In the genomic region with DNA sequence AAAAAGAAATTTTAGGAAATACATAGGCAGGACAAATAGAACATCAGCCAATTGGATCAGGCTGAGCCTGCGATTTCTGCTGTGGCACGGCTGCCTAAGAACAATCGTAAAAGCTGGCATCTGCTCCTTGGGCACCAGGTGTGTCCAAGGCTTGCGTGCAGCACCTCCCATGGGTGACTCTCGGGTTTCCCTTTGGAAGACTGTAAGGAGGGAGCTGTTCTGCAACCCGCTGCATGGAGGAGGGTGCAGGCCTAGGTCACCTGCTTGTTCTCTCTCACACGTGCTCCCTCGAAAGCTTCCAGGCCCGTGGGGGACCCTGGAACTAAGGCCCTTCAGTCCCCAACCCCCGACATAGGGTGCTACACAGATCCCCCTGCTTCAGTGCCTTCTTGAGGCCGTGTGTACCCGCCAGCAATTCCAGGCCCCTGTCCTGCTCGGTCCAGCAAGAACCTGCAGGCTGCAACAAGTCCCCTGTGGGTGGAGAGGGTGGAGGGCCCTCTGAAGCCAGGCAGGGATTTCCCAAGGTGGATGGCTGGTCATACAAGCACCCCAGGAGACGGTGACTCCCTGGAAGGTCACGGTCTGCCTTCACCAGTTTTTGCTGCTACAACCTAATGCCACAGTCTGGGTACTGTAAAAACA, we compare ENCODE assay signal across 30 cellular contexts. TPM values are rescaled to one million over a fixed set of nuclear protein-coding genes. Genes with fewer than 3 reads are reported as not detected.
DNase-seq lines count a peak whose midpoint lies in the region; ATAC-seq and TF ChIP-seq lines count a peak whose summit lies in the region.
"Had no signal": no experiment of that assay in that cellular context is flagged by ENCODE, and none has a peak within 500 bp of the region (broad histone marks: within the 10 kb centered on the region; RNA-seq: fewer than 3 reads in every experiment).

No MANE protein-coding gene starts in this region.

- H3K4me1 ChIP-seq in RWPE2 (ENCODE audit: insufficient read depth, poor library complexity, severe bottlenecking): no peaks in the 10 kb centered on the region
- no peaks in the 10 kb centered on the region for H3K4me1 ChIP-seq in osteoblast (ENCODE audit: insufficient read depth, low read length)
- H3K4me1 ChIP-seq in Karpas-422 (ENCODE audit: low read length): no peaks in the 10 kb centered on the region

- H2AFZ ChIP-seq in osteoblast (ENCODE audit: low read length) (no peak overlapping the region), Karpas-422 (ENCODE audit: low read length) (no peak overlapping the region)

- no peak for TF ChIP-seq CTCF in RWPE2 (IDR thresholded peaks at IDR 0.05; ENCODE audit: poor library complexity, severe bottlenecking)
- TF ChIP-seq CTCF in osteoblast (IDR thresholded peaks at IDR 0.05; ENCODE audit: extremely low read depth, low read depth, low read length): no peak

- H3K9ac ChIP-seq in Karpas-422 (ENCODE audit: low read length): no peak overlapping the region

- H3K4me2 ChIP-seq in osteoblast (ENCODE audit: insufficient read depth, low read length) (no peak overlapping the region), Karpas-422 (ENCODE audit: low read depth, low read length, poor library complexity, severe bottlenecking) (no peak overlapping the region)

- H3K27me3 ChIP-seq in RWPE2 (ENCODE audit: insufficient read depth, poor library complexity, severe bottlenecking): no peaks in the 10 kb centered on the region
- H3K27me3 ChIP-seq in osteoblast (ENCODE audit: insufficient read depth, low read length): peaks cover 3% of the 10 kb centered on the region
- no peaks in the 10 kb centered on the region for H3K27me3 ChIP-seq in Karpas-422 (ENCODE audit: low read length)
- H3K27me3 ChIP-seq: pancreas, upper lobe of right lung had no signal

- no peaks in the 10 kb centered on the region for H4K20me1 ChIP-seq in osteoblast (ENCODE audit: insufficient read depth, low read length)
- H4K20me1 ChIP-seq in Karpas-422 (ENCODE audit: insufficient read depth, low read depth, low read length): no peaks in the 10 kb centered on the region

- peak; percentile 48 for DNase-seq in DMS 273 (lab: John Stamatoyannopoulos, UW; ENCODE audit: unreplicated experiment)
- DNase-seq in DMS 273 treated with DMSO at 0.1 percent for 48 hours (lab: John Stamatoyannopoulos, UW): no peak
- DNase-seq in NCI-H2029 treated with DMSO at 0.1 percent for 48 hours (lab: John Stamatoyannopoulos, UW): peak; percentile 34
- DNase-seq in RWPE2 (ENCODE audit: low spot score): no peak
- DNase-seq in osteoblast (ENCODE audit: insufficient read length, low spot score, missing footprints): peak; percentile 77
- no peak for DNase-seq in effector CD4-positive, alpha-beta T cell
- DNase-seq in activated CD4-positive, alpha-beta T cell treated with anti-CD3 and anti-CD28 coated beads, Interleukin-2, amount 50 U/mL, for 48 hours: no peak
- DNase-seq in Karpas-422: no peak
- DNase-seq: activated CD4-positive, alpha-beta memory T cell treated with anti-CD3 and anti-CD28 coated beads for 36 hours; activated CD8-positive, alpha-beta memory T cell treated with anti-CD3 and anti-CD28 coated beads, Interleukin-2, amount 50 U/mL, for 4 hours; activated naive CD4-positive, alpha-beta T cell treated with anti-CD3 and anti-CD28 coated beads, Interleukin-2, amount 10 ng/mL, durations not matched to agents 7 days and 5 days; CD4-positive, CD25-positive, alpha-beta regulatory T cell; islet precursor cell; left ventricle myocardium superior; NCI-H2227 treated with DMSO at 0.1 percent for 48 hours; NCI-H748 treated with DMSO at 0.1 percent for 48 hours; nephron progenitor cell; stimulated activated CD4-positive, alpha-beta T cell treated with anti-CD3 and anti-CD28 coated beads, Interleukin-4, amount 100 ng/mL, for 1 hour; upper lobe of right lung had no signal

- ATAC-seq in RWPE2 (ENCODE audit: low read depth): 0 out of 3 replicates have a peak, but pooled peaks have one; percentile 35
- ATAC-seq: activated CD4-positive, CD25-positive, alpha-beta regulatory T cell treated with anti-CD3 and anti-CD28 coated beads, Interleukin-2, amount 50 U/mL, for 24 hours; left ventricle myocardium superior; stimulated activated effector memory CD8-positive, alpha-beta T cell treated with anti-CD3 and anti-CD28 coated beads, Interleukin-12 subunit alpha, Interleukin-12 subunit beta, amount 100 ng/mL, for 72 hours; upper lobe of right lung had no signal

- H3K79me2 ChIP-seq in osteoblast (ENCODE audit: insufficient read depth, low read length) (no peaks in the 10 kb centered on the region), Karpas-422 (ENCODE audit: low read length) (no peaks in the 10 kb centered on the region)

- H3K36me3 ChIP-seq in RWPE2 (ENCODE audit: low read depth): no peaks in the 10 kb centered on the region
- H3K36me3 ChIP-seq in osteoblast (ENCODE audit: insufficient read depth, low read length): no peaks in the 10 kb centered on the region
- no peaks in the 10 kb centered on the region for H3K36me3 ChIP-seq in Karpas-422 (ENCODE audit: insufficient read depth, low read length)
- H3K36me3 ChIP-seq: pancreas, upper lobe of right lung had no signal

- H3K27ac ChIP-seq in RWPE2 (ENCODE audit: poor library complexity, severe bottlenecking) (no peak overlapping the region), osteoblast (ENCODE audit: low read depth, low read length) (no peak overlapping the region), Karpas-422 (ENCODE audit: low read length) (no peak overlapping the region)
- H3K27ac ChIP-seq: 22Rv1, epithelial cell of prostate, pancreas, SK-N-MC, upper lobe of right lung had no signal

- H3K4me3 ChIP-seq in RWPE2 (ENCODE audit: severe bottlenecking): no peak overlapping the region
- no peak overlapping the region for H3K4me3 ChIP-seq in osteoblast (ENCODE audit: insufficient read depth, low read length)
- H3K4me3 ChIP-seq in Karpas-422 (ENCODE audit: low read length): no peak overlapping the region
- H3K4me3 ChIP-seq: pancreas, SK-N-MC, upper lobe of right lung had no signal

- H3K9me3 ChIP-seq in RWPE2 (ENCODE audit: severe bottlenecking) (no peaks in the 10 kb centered on the region), osteoblast (ENCODE audit: low read depth, low read length) (no peaks in the 10 kb centered on the region), Karpas-422 (ENCODE audit: low read length) (no peaks in the 10 kb centered on the region)
- H3K9me3 ChIP-seq: pancreas, upper lobe of right lung had no signal

- H3K9me2 ChIP-seq in Karpas-422 (replicated peaks; ENCODE audit: insufficient read depth, low read length): no peaks in the 10 kb centered on the region

RNA-seq across cellular contexts. Expression of a gene that starts 3.4 kb away (rescaled TPM):
- total RNA-seq in osteoblast: not detected in 2 replicates
- not detected in 2 replicates for total RNA-seq in Karpas-422 (2014; rRNA removed; shearing (Covaris generic); ENCODE audit: low replicate concordance)
- total RNA-seq: activated CD4-positive, alpha-beta memory T cell treated with anti-CD3 and anti-CD28 coated beads for 36 hours; cerebellum; H1; left ventricle myocardium superior; pancreas; RPMI7951; subcutaneous adipose tissue; T-helper 1 cell treated with Interleukin-12 subunit alpha and Interleukin-12 subunit beta and Interleukin-4 antibody, amounts not matched to agents 30 ng/mL and 1 ng/mL, for 36 hours had no signal

RNA-seq across cellular contexts. Expression of a gene that starts 57.6 kb away (rescaled TPM):
- total RNA-seq in osteoblast: 13.4 and 14.1 TPM in 2 replicates
- 0.72 TPM in 1 of 2 replicates, not detected in the other for total RNA-seq in Karpas-422 (2014; rRNA removed; shearing (Covaris generic); ENCODE audit: low replicate concordance)

Comparison
In these comparisons a context has a peak if more than half of its experiments do, and no peak if none do; other contexts are left out.
1. DNase-seq: peak in DMS 273 (single experiment), NCI-H2029 treated with DMSO at 0.1 percent for 48 hours (single experiment) and osteoblast (single experiment); none in DMS 273 treated with DMSO at 0.1 percent for 48 hours (single experiment), RWPE2 (single experiment), effector CD4-positive, alpha-beta T cell (single experiment), activated CD4-positive, alpha-beta T cell treated with anti-CD3 and anti-CD28 coated beads, Interleukin-2, amount 50 U/mL, for 48 hours (0 of 2) and Karpas-422 (single experiment).